ENCODE assay signal across 1 cellular context in genomic region chr12:72133497-72134055, GRCh38.
TF ChIP-seq lines count a peak whose summit lies in the region.

No MANE protein-coding gene starts in this region.

TF ChIP-seq in SK-N-SH, 30 proteins besides CTCF, POLR2A, EP300 and RAD21 (continued from another document):
- TF ChIP-seq REST (IDR thresholded peaks at IDR 0.05; ENCODE audit: low read depth, low read length) = no peak
- no peak for TF ChIP-seq TEAD4 (IDR thresholded peaks at IDR 0.05; ENCODE audit: borderline replicate concordance, insufficient read depth)
- no peak for TF ChIP-seq FOXJ3 (CRISPR knock-in tag; IDR thresholded peaks at IDR 0.05)
- TF ChIP-seq CHD2 (IDR thresholded peaks at IDR 0.05; ENCODE audit: low read length, partially characterized antibody) = no peak
- TF ChIP-seq USF1 (IDR thresholded peaks at IDR 0.05; ENCODE audit: borderline replicate concordance, low read depth) = no peak
- no peak for TF ChIP-seq GATA2 (CRISPR knock-in tag; IDR thresholded peaks at IDR 0.05)
- TF ChIP-seq FOSL2 (IDR thresholded peaks at IDR 0.05; ENCODE audit: borderline replicate concordance, low read depth) = no peak
- TF ChIP-seq JUND (IDR thresholded peaks at IDR 0.05) = no peak
- no peak for TF ChIP-seq ELF1 (IDR thresholded peaks at IDR 0.05)
- TF ChIP-seq POLR2AphosphoS5 (IDR thresholded peaks at IDR 0.05; ENCODE audit: low read depth, low read length) = no peak
- TF ChIP-seq RFX5 (IDR thresholded peaks at IDR 0.05; ENCODE audit: low read length) = no peak
- TF ChIP-seq SMC3 (IDR thresholded peaks at IDR 0.05; ENCODE audit: low read depth, low read length) = no peak
- no peak for TF ChIP-seq MAX (IDR thresholded peaks at IDR 0.05; ENCODE audit: low read depth)
